30 cellular contexts compared by ENCODE assay signal in genomic region chr4:53147179-53147578, GRCh38.
"Had no signal": no experiment of that assay in that cellular context is flagged by ENCODE, and none has a peak within 500 bp of the region (broad histone marks: within the 10 kb centered on the region; RNA-seq: fewer than 3 reads in every experiment).

No MANE protein-coding gene starts in this region.

- H3K27ac Mint-ChIP-seq: activated CD4-positive, alpha-beta memory T cell treated with anti-CD3 and anti-CD28 coated beads for 36 hours; activated CD4-positive, alpha-beta T cell treated with anti-CD3 and anti-CD28 coated beads for 36 hours; activated CD4-positive, alpha-beta T cell treated with anti-CD3 and anti-CD28 coated beads, Interleukin-2, amount 10 ng/mL, durations not matched to agents 24 days and 14 days; activated CD8-positive, alpha-beta memory T cell treated with anti-CD3 and anti-CD28 coated beads, Interleukin-2, amount 10 ng/mL, durations not matched to agents 7 days and 5 days; activated CD8-positive, alpha-beta T cell treated with anti-CD3 and anti-CD28 coated beads, Interleukin-2, amount 10 ng/mL, durations not matched to agents 7 days and 5 days; activated naive CD4-positive, alpha-beta T cell treated with anti-CD3 and anti-CD28 coated beads for 36 hours; activated naive CD4-positive, alpha-beta T cell treated with anti-CD3 and anti-CD28 coated beads, Interleukin-2, amount 50 U/mL, for 24 hours; activated naive CD8-positive, alpha-beta T cell treated with anti-CD3 and anti-CD28 coated beads, Interleukin-2, amount 10 ng/mL, durations not matched to agents 7 days and 5 days; activated T-helper 1 cell treated with anti-CD3 and anti-CD28 coated beads, Interleukin-12 subunit alpha, Interleukin-12 subunit beta, Interleukin-2, Interleukin-4 antibody, amounts not matched to agents 30 ng/mL and 10 ng/mL and 1 ng/mL, durations not matched to agents 14 hours and 24 hours and 36 hours; activated T-helper 2 cell treated with anti-CD3 and anti-CD28 coated beads, Interferon-gamma antibody, Interleukin-2, Interleukin-4, amounts not matched to agents 10 μg/mL and 5 μg/mL and 100 μg/mL, durations not matched to agents 14 hours and 24 hours and 36 hours; brain; endodermal cell had no signal

- H3K36me3 ChIP-seq: breast epithelium, cardiac muscle cell, colonic mucosa had no signal

- ATAC-seq: activated CD4-positive, alpha-beta T cell treated with anti-CD3 and anti-CD28 coated beads for 36 hours; activated CD8-positive, alpha-beta memory T cell treated with anti-CD3 and anti-CD28 coated beads, Interleukin-2, amount 10 ng/mL, durations not matched to agents 7 days and 5 days; activated CD8-positive, alpha-beta T cell treated with anti-CD3 and anti-CD28 coated beads, Interleukin-2, amount 10 ng/mL, durations not matched to agents 7 days and 5 days; esophagus mucosa had no signal

- H3K9me3 Mint-ChIP-seq: activated CD4-positive, alpha-beta memory T cell treated with anti-CD3 and anti-CD28 coated beads for 36 hours; activated CD4-positive, alpha-beta T cell treated with anti-CD3 and anti-CD28 coated beads, Interleukin-2, amount 10 ng/mL, durations not matched to agents 24 days and 14 days; activated naive CD4-positive, alpha-beta T cell treated with anti-CD3 and anti-CD28 coated beads for 36 hours; activated naive CD4-positive, alpha-beta T cell treated with anti-CD3 and anti-CD28 coated beads, Interleukin-2, amount 50 U/mL, for 24 hours; activated T-helper 1 cell treated with anti-CD3 and anti-CD28 coated beads, Interleukin-12 subunit alpha, Interleukin-12 subunit beta, Interleukin-2, Interleukin-4 antibody, amounts not matched to agents 30 ng/mL and 10 ng/mL and 1 ng/mL, durations not matched to agents 14 hours and 24 hours and 36 hours; activated T-helper 2 cell treated with anti-CD3 and anti-CD28 coated beads, Interferon-gamma antibody, Interleukin-2, Interleukin-4, amounts not matched to agents 10 μg/mL and 5 μg/mL and 100 μg/mL, durations not matched to agents 14 hours and 24 hours and 36 hours; brain; endodermal cell had no signal

- H3K27ac ChIP-seq: ascending aorta, cardiac muscle cell, colonic mucosa, dorsolateral prefrontal cortex had no signal

- H3K27me3 ChIP-seq: ascending aorta, breast epithelium, cardiac muscle cell, colonic mucosa, dorsolateral prefrontal cortex, gastrocnemius medialis had no signal

- H3K4me3 ChIP-seq: ascending aorta, breast epithelium, cardiac muscle cell, colonic mucosa, dorsolateral prefrontal cortex, gastrocnemius medialis had no signal

- H3K4me1 ChIP-seq: breast epithelium, colonic mucosa, gastrocnemius medialis had no signal

- DNase-seq: activated CD4-positive, alpha-beta memory T cell treated with anti-CD3 and anti-CD28 coated beads for 36 hours; activated CD4-positive, alpha-beta T cell treated with anti-CD3 and anti-CD28 coated beads for 36 hours; activated CD4-positive, alpha-beta T cell treated with anti-CD3 and anti-CD28 coated beads, Interleukin-2, amount 10 ng/mL, durations not matched to agents 24 days and 14 days; activated CD4-positive, CD25-positive, alpha-beta regulatory T cell; activated CD4-positive, CD25-positive, alpha-beta regulatory T cell treated with anti-CD3 and anti-CD28 coated beads, Interleukin-2, amount 50 U/mL, for 72 hours; activated CD8-positive, alpha-beta memory T cell treated with anti-CD3 and anti-CD28 coated beads, Interleukin-2, amount 10 ng/mL, durations not matched to agents 7 days and 5 days; activated CD8-positive, alpha-beta memory T cell treated with anti-CD3 and anti-CD28 coated beads, Interleukin-2, amount 50 U/mL, for 4 hours; activated CD8-positive, alpha-beta T cell treated with anti-CD3 and anti-CD28 coated beads, Interleukin-2, amount 10 ng/mL, durations not matched to agents 7 days and 5 days; activated effector memory CD4-positive, alpha-beta T cell treated with anti-CD3 and anti-CD28 coated beads, Interleukin-2, amount 50 U/mL, for 16 hours; activated naive CD4-positive, alpha-beta T cell treated with anti-CD3 and anti-CD28 coated beads for 36 hours; activated naive CD8-positive, alpha-beta T cell treated with anti-CD3 and anti-CD28 coated beads, Interleukin-2, amount 10 ng/mL, durations not matched to agents 7 days and 5 days; activated T-cell treated with anti-CD3 and anti-CD28 coated beads, Interleukin-2, amount 50 U/mL, for 1 hour; activated T-cell treated with anti-CD3 and anti-CD28 coated beads, Interleukin-2, amount 50 U/mL, for 48 hours; central memory CD4-positive, alpha-beta T cell; cerebellar nuclear complex; colonic mucosa; dorsolateral prefrontal cortex; effector memory CD4-positive, alpha-beta T cell; endodermal cell; foreskin fibroblast; gastrocnemius medialis; T-helper 2 cell had no signal

- H3K9me3 ChIP-seq: ascending aorta, breast epithelium, colonic mucosa, gastrocnemius medialis had no signal
